ENCODE assay signal across 8 cellular contexts in the genomic region with DNA sequence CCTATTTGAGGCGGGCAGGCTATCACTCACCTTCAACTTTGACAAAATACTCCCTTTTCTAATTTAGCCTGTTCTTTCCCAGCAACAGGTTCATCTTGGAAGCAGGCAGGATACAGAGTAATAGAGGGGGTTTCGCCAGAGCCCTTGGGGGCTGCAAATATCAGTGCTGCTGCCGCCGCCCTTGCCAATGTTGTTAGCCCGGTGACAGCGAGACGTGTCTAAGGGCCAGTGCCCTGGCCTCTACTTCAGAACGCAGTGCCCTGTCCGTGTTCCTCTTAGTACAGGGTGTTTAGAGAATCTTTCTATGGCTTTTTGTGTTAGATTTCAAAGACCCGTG. TPM values are rescaled to one million over a fixed set of nuclear protein-coding genes. Genes with fewer than 3 reads are reported as not detected.
DNase-seq lines count a peak whose midpoint lies in the region; ATAC-seq and TF ChIP-seq lines count a peak whose summit lies in the region.

No MANE protein-coding gene starts in this region.

- no peak for ATAC-seq in activated B cell treated with CpG ODN at 0.5 μM for 24 hours (ENCODE audit: low read depth)
- no peak for ATAC-seq in GM18519 (IDR thresholded peaks at IDR 0.05; ENCODE audit: low FRiP score, unreplicated experiment)

- H3F3A ChIP-seq in neural cell (ENCODE audit: insufficient read depth, low read length, poor library complexity, severe bottlenecking): peaks cover 3% of the 10 kb centered on the region

- no peaks in the 10 kb centered on the region for H3K27me3 Mint-ChIP-seq in activated B cell treated with CpG ODN at 0.5 μM for 24 hours

- peaks cover 46% of the 10 kb centered on the region for H3K79me2 ChIP-seq in neural cell (replicated peaks; ENCODE audit: insufficient read depth, low read length)

- no peak overlapping the region for H2AFZ ChIP-seq in neural cell (ENCODE audit: low read depth, low read length)

- WGBS in esophagus, 2 donors: 0 to 1% methylated on average over 10 of the region's 10 CpGs

- H3K4me3 ChIP-seq in esophagus (ENCODE audit: low read depth in 1 of 2, low read length in 2 of 2): peak overlapping the region; percentile 85
- H3K4me3 ChIP-seq in neural cell (ENCODE audit: low read length): peak overlapping the region; percentile 94

- no peak for TF ChIP-seq EP300 in neural cell (conservative IDR thresholded peaks at IDR 0.05; ENCODE audit: poor library complexity, severe bottlenecking)

- POLR2A ChIA-PET in activated B cell treated with CpG ODN at 0.5 μM for 24 hours (lab: Charles Lee): interaction anchor here (0.6 to 4.7 kb wide), 9 partner anchors 8 to 782 kb away, joined by 3 to 47 read pairs (median 5); partner anchors contain the start of genes IPPK and NINJ1

- no peaks in the 10 kb centered on the region for H3K9me2 ChIP-seq in neural cell (ENCODE audit: insufficient read depth, low read length)

- TF ChIP-seq CTCF in activated B cell treated with CpG ODN at 0.5 μM for 24 hours (IDR thresholded peaks at IDR 0.05): no peak
- no peak for TF ChIP-seq CTCF in neural cell (IDR thresholded peaks at IDR 0.05; ENCODE audit: poor library complexity, severe bottlenecking)

- H3K9me3 Mint-ChIP-seq in activated B cell treated with CpG ODN at 0.5 μM for 24 hours: no peaks in the 10 kb centered on the region

- peaks cover 50% of the 10 kb centered on the region for H3K4me1 Mint-ChIP-seq in activated B cell treated with CpG ODN at 0.5 μM for 24 hours

- H3K9ac ChIP-seq in neural cell (ENCODE audit: low read length): peak overlapping the region; percentile 80

- intact Hi-C loops in activated B cell treated with CpG ODN at 0.5 μM for 24 hours (cut with micrococcal nuclease): loop anchor here (1.0 to 10.0 kb wide), 9 partner anchors 52 to 1338 kb away; partner anchors contain the start of genes BICD2, CARD19, NINJ1 and SPTLC1

- H3K9me3 ChIP-seq in esophagus (ENCODE audit: control insufficient read depth in 2 of 2, insufficient read depth in 1 of 2, low read depth in 1 of 2, low read length in 1 of 2): no peaks in the 10 kb centered on the region
- no peaks in the 10 kb centered on the region for H3K9me3 ChIP-seq in neural cell (ENCODE audit: low read length)

- peaks cover 0 to 2% of the 10 kb centered on the region in 2 donors for H3K4me1 ChIP-seq in esophagus (ENCODE audit: control insufficient read depth in 2 of 2, insufficient read depth in 2 of 2, low read length in 1 of 2)

- peak overlapping the region; percentile 96 for H3K4me3 Mint-ChIP-seq in activated B cell treated with CpG ODN at 0.5 μM for 24 hours

- H4K20me1 ChIP-seq in neural cell (ENCODE audit: insufficient read depth): no peaks in the 10 kb centered on the region

- DNase-seq in NCI-H345 (lab: John Stamatoyannopoulos, UW) (peak; percentile 33), NCI-H345 treated with DMSO at 0.1 percent for 48 hours (lab: John Stamatoyannopoulos, UW; ENCODE audit: unreplicated experiment) (no peak), activated B cell treated with CpG ODN at 0.5 μM for 24 hours (no peak), NCI-H524 treated with DMSO at 0.1 percent for 48 hours (lab: John Stamatoyannopoulos, UW) (no peak), NCI-H1417 treated with DMSO at 0.1 percent for 48 hours (lab: John Stamatoyannopoulos, UW) (no peak)

- TF ChIP-seq RAD21 in neural cell (conservative IDR thresholded peaks at IDR 0.05): no peak

- CTCF ChIA-PET in activated B cell treated with CpG ODN at 0.5 μM for 24 hours (lab: Charles Lee): interaction anchor here (2.0 kb wide), 1 partner anchor 114 kb away, joined by 6 read pairs; no protein-coding TSS in a partner anchor

- peak overlapping the region; percentile 66 for H3K4me2 ChIP-seq in neural cell (ENCODE audit: low read length)

- H3K27ac ChIP-seq in esophagus (ENCODE audit: low read depth in 2 of 2, low read length in 1 of 2) (peak overlapping the region; percentile 94 to 100), neural cell (ENCODE audit: low read length) (peak overlapping the region; percentile 74)

- H3K27me3 ChIP-seq in esophagus (ENCODE audit: control insufficient read depth in 1 of 2, insufficient read depth in 2 of 2, low read length in 2 of 2) (no peaks in the 10 kb centered on the region), neural cell (ENCODE audit: insufficient read depth, low read depth, low read length) (no peaks in the 10 kb centered on the region)

- peaks cover 24% of the 10 kb centered on the region for H3K36me3 Mint-ChIP-seq in activated B cell treated with CpG ODN at 0.5 μM for 24 hours (ENCODE audit: low read depth)

- H3K36me3 ChIP-seq in esophagus (ENCODE audit: control insufficient read depth in 2 of 2, insufficient read depth in 2 of 2, low read length in 1 of 2): peaks cover 3 to 8% of the 10 kb centered on the region in 2 donors
- no peaks in the 10 kb centered on the region for H3K36me3 ChIP-seq in neural cell (ENCODE audit: insufficient read depth, low read length)

- H3K27ac Mint-ChIP-seq in activated B cell treated with CpG ODN at 0.5 μM for 24 hours: peak overlapping the region; percentile 97

TF ChIP-seq in neural cell, 6 proteins besides CTCF, POLR2A, EP300 and RAD21:
- TF ChIP-seq TAF1 (IDR thresholded peaks at IDR 0.05; ENCODE audit: low read depth) (no peak), SMC3 (conservative IDR thresholded peaks at IDR 0.05; ENCODE audit: poor library complexity) (no peak), EZH2 (IDR thresholded peaks at IDR 0.05; ENCODE audit: borderline replicate concordance, insufficient read depth, low read length, poor library complexity, severe bottlenecking) (no peak)

RNA-seq across cellular contexts. Expression of gene FAM120AOS, which starts 0.7 kb away (rescaled TPM):
- 35.8 and 39.0 TPM in 2 replicates for total RNA-seq in activated B cell treated with CpG ODN at 0.5 μM for 24 hours
- polyA plus RNA-seq in esophagus: 10 to 100 TPM; 19.6 to 23.7 TPM
- polyA plus RNA-seq in neural cell: 42.0 and 44.5 TPM in 2 replicates
- polyA minus RNA-seq in neural cell: 46.3 and 53.4 TPM in 2 replicates

RNA-seq across cellular contexts. Expression of gene FAM120A, which starts 1.2 kb away (rescaled TPM):
- 99.1 and 107 TPM in 2 replicates for total RNA-seq in activated B cell treated with CpG ODN at 0.5 μM for 24 hours
- polyA plus RNA-seq in esophagus: 10 to 100 TPM; 31.3 to 32.1 TPM
- polyA plus RNA-seq in neural cell: 8.9 and 9.7 TPM in 2 replicates
- 49.9 and 50.2 TPM in 2 replicates for polyA minus RNA-seq in neural cell
